Comparison of ENCODE assay signal across 14 cellular contexts in the genomic region with DNA sequence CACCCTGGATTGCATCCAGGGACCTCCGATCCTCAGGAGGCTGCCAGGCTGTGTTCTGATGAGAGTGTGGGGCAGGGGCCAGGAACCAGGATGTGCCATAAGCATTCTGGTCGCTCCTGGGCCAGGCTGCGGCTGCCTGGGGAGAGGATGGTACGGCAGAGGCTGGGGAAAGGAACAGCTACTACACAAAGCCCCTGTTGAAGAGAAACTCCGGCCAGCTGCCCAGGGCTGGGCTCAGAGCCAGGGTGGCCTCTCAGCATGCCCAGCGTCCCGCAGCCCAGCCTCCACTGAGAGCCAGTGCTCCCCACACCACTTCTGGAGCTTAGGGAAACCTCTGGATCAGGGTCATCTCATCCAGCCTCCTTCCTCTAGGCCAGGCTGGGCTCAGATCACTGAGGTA. TPM values are rescaled to one million over a fixed set of nuclear protein-coding genes. Genes with fewer than 3 reads are reported as not detected.
A peak's percentile ranks its signal among the peaks of the same experiment; 100 is the strongest.
DNase-seq lines count a peak whose midpoint lies in the region; ATAC-seq and TF ChIP-seq lines count a peak whose summit lies in the region.
"Had no signal": no experiment of that assay in that cellular context is flagged by ENCODE, and none has a peak within 500 bp of the region (broad histone marks: within the 10 kb centered on the region; RNA-seq: fewer than 3 reads in every experiment).

No MANE protein-coding gene starts in this region.

- ATAC-seq in Right ventricle myocardium inferior = peak; percentile 51

- H3K4me3 Mint-ChIP-seq in nephron progenitor cell = no peak overlapping the region
- no peak overlapping the region for H3K4me3 Mint-ChIP-seq in HFFc6
- H3K4me3 Mint-ChIP-seq: T-helper 1 cell treated with Interleukin-12 subunit alpha and Interleukin-12 subunit beta and Interleukin-4 antibody, amounts not matched to agents 30 μg/mL and 1 μg/mL, for 36 hours had no signal

- H3K9me3 Mint-ChIP-seq in nephron progenitor cell = no peaks in the 10 kb centered on the region
- no peaks in the 10 kb centered on the region for H3K9me3 Mint-ChIP-seq in HFFc6
- H3K9me3 Mint-ChIP-seq: T-helper 1 cell treated with Interleukin-12 subunit alpha and Interleukin-12 subunit beta and Interleukin-4 antibody, amounts not matched to agents 30 μg/mL and 1 μg/mL, for 36 hours had no signal

- intact Hi-C loops in Right ventricle myocardium inferior (cut with DNase I) = no loop called here
- intact Hi-C loops in cardiac septum (cut with DNase I) = no loop called here

- DNase-seq in Right ventricle myocardium inferior (ENCODE audit: missing footprints) (no peak), cardiac septum (ENCODE audit: low spot score) (no peak), foreskin melanocyte (peak; percentile 75), nephron progenitor cell (no peak), NCI-H2107 (lab: John Stamatoyannopoulos, UW) (no peak), DMS153 (lab: John Stamatoyannopoulos, UW) (no peak), NCI-H526 (lab: John Stamatoyannopoulos, UW) (no peak), HFFc6 (no peak)
- DNase-seq: activated CD4-positive, alpha-beta T cell treated with anti-CD3 and anti-CD28 coated beads, Interleukin-2, amount 50 U/mL, for 1 hour; activated effector memory CD4-positive, alpha-beta T cell treated with anti-CD3 and anti-CD28 coated beads, Interleukin-2, amount 50 U/mL, for 16 hours; erythroblast had no signal

- TF ChIP-seq CTCF in nephron progenitor cell (IDR thresholded peaks at IDR 0.05) (no peak), HFFc6 (IDR thresholded peaks at IDR 0.05) (no peak)

- H3K27me3 Mint-ChIP-seq in nephron progenitor cell (ENCODE audit: low read depth, poor library complexity) (peaks cover 16% of the 10 kb centered on the region), HFFc6 (ENCODE audit: insufficient read depth) (peaks cover 4% of the 10 kb centered on the region; the same call in 1 of the 2 replicates)

- H3K36me3 Mint-ChIP-seq in nephron progenitor cell (ENCODE audit: low read depth) = no peaks in the 10 kb centered on the region
- H3K36me3 Mint-ChIP-seq in HFFc6 (ENCODE audit: low read depth) = no peaks in the 10 kb centered on the region

- H3K27ac Mint-ChIP-seq in nephron progenitor cell = peak overlapping the region; percentile 10
- H3K27ac Mint-ChIP-seq in HFFc6 = no peak overlapping the region
- H3K27ac Mint-ChIP-seq: T-helper 1 cell treated with Interleukin-12 subunit alpha and Interleukin-12 subunit beta and Interleukin-4 antibody, amounts not matched to agents 30 μg/mL and 1 μg/mL, for 36 hours had no signal

- H3K4me1 Mint-ChIP-seq in nephron progenitor cell (peaks cover 5% of the 10 kb centered on the region), HFFc6 (ENCODE audit: low read depth) (peaks cover 15% of the 10 kb centered on the region)

RNA-seq across cellular contexts. Expression of gene OCSTAMP, which starts 21.7 kb away (rescaled TPM):
- not detected for total RNA-seq in Right ventricle myocardium inferior
- total RNA-seq in cardiac septum = not detected
- total RNA-seq in HFFc6 (2021; fragmentation: NEBNext Ultra II Directional; extraction: Animal tissue kit (Norgen Biotek cat#: 25700)) = not detected
- total RNA-seq: cardiac muscle cell, ureter had no signal

RNA-seq across cellular contexts. Expression of gene ZNF334, which starts 58.8 kb away (rescaled TPM):
- total RNA-seq in Right ventricle myocardium inferior = 0.57 TPM
- total RNA-seq in cardiac septum = 1.2 TPM
- total RNA-seq in HFFc6 (2021; fragmentation: NEBNext Ultra II Directional; extraction: Animal tissue kit (Norgen Biotek cat#: 25700)) = 1 to 10 TPM in 5 of 6 experiments, under 1 TPM in 1; 0.87 to 1.6 (median 1.2) TPM
